Comparison of ENCODE assay signal across 23 cellular contexts in the genomic region with DNA sequence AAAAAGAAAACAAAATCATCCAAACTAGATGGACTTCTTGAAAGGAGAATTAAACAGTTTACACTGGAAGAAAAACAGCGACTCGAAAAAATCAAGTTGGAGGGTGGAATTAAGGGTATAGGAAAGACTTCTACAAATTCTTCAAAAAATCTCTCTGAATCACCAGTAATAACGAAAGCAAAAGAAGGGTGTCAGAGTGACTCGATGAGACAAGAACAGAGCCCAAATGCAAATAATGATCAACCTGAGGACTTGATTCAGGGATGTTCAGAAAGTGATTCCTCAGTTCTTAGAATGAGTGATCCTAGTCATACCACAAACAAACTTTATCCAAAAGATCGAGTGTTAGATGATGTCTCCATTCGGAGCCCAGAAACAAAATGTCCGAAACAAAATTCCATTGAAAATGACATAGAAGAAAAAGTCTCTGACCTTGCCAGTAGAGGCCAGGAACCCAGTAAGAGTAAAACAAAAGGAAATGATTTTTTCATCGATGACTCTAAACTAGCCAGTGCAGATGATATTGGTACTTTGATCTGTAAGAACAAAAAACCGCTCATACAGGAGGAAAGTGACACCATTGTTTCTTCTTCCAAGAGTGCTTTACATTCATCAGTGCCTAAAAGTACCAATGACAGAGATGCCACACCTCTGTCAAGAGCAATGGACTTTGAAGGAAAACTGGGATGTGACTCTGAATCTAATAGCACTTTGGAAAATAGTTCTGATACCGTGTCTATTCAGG.
DNase-seq lines count a peak whose midpoint lies in the region; ATAC-seq and TF ChIP-seq lines count a peak whose summit lies in the region.
"Had no signal": no experiment of that assay in that cellular context is flagged by ENCODE, and none has a peak within 500 bp of the region (broad histone marks: within the 10 kb centered on the region; RNA-seq: fewer than 3 reads in every experiment).

No MANE protein-coding gene starts in this region.

- H3K36me3 ChIP-seq in gastrocnemius medialis, result peaks cover 0 to 65% of the 10 kb centered on the region in 2 donors

- TF ChIP-seq POLR2A in gastrocnemius medialis (IDR thresholded peaks at IDR 0.05), result no peak

- ATAC-seq in activated T-cell treated with anti-CD3 and anti-CD28 coated beads, Interleukin-2, amount 50 U/mL, for 72 hours (replicated peaks in 1 of 2), result peak; percentile 78 to 88
- ATAC-seq in T-helper 17 cell (no peak), GM18502 (IDR thresholded peaks at IDR 0.05; ENCODE audit: poor library complexity, unreplicated experiment) (no peak), gastrocnemius medialis (no peak), GM19397 (IDR thresholded peaks at IDR 0.05; ENCODE audit: unreplicated experiment) (no peak)
- no peak for ATAC-seq in central memory CD8-positive, alpha-beta T cell (replicated peaks; ENCODE audit: extremely low read depth, poor library complexity, severe bottlenecking)
- ATAC-seq: esophagus mucosa, gastroesophageal sphincter, right cardiac atrium, Right ventricle myocardium inferior had no signal

- H3K4me3 Mint-ChIP-seq in activated T-cell treated with anti-CD3 and anti-CD28 coated beads, Interleukin-2, amount 50 U/mL, for 72 hours, result peak overlapping the region; percentile 14 to 72
- peak overlapping the region; percentile 49 for H3K4me3 Mint-ChIP-seq in T-helper 17 cell
- H3K4me3 Mint-ChIP-seq in central memory CD8-positive, alpha-beta T cell, result no peak overlapping the region
- no peak overlapping the region for H3K4me3 Mint-ChIP-seq in stimulated activated naive CD8-positive, alpha-beta T cell treated with anti-CD3 and anti-CD28 coated beads, Interleukin-15, Interleukin-2, amounts not matched to agents 100 ng/mL and 50 ng/mL, for 24 hours

- H3K4me1 Mint-ChIP-seq in activated T-cell treated with anti-CD3 and anti-CD28 coated beads, Interleukin-2, amount 50 U/mL, for 72 hours (ENCODE audit: low read depth), result peaks cover 26% of the 10 kb centered on the region
- peaks cover 20% of the 10 kb centered on the region for H3K4me1 Mint-ChIP-seq in T-helper 17 cell
- H3K4me1 Mint-ChIP-seq in central memory CD8-positive, alpha-beta T cell, result peaks cover 28% of the 10 kb centered on the region
- peaks cover 25% of the 10 kb centered on the region for H3K4me1 Mint-ChIP-seq in stimulated activated naive CD8-positive, alpha-beta T cell treated with anti-CD3 and anti-CD28 coated beads, Interleukin-15, Interleukin-2, amounts not matched to agents 100 ng/mL and 50 ng/mL, for 24 hours (ENCODE audit: low read depth)

- no peaks in the 10 kb centered on the region for H3K9me3 Mint-ChIP-seq in activated T-cell treated with anti-CD3 and anti-CD28 coated beads, Interleukin-2, amount 50 U/mL, for 72 hours
- H3K9me3 Mint-ChIP-seq in central memory CD8-positive, alpha-beta T cell, result no peaks in the 10 kb centered on the region
- H3K9me3 Mint-ChIP-seq in stimulated activated naive CD8-positive, alpha-beta T cell treated with anti-CD3 and anti-CD28 coated beads, Interleukin-15, Interleukin-2, amounts not matched to agents 100 ng/mL and 50 ng/mL, for 24 hours, result no peaks in the 10 kb centered on the region

- no peak overlapping the region for H3K4me3 ChIP-seq in gastrocnemius medialis
- H3K4me3 ChIP-seq: gastroesophageal sphincter, vagina had no signal

- H3K27ac ChIP-seq in gastrocnemius medialis, result no peak overlapping the region
- H3K27ac ChIP-seq: C4-2B, gastroesophageal sphincter, KMS-11, vagina had no signal

- H3K4me1 ChIP-seq in gastrocnemius medialis, result no peaks in the 10 kb centered on the region
- H3K4me1 ChIP-seq: vagina had no signal

- H3K9me3 ChIP-seq in T-helper 17 cell (ENCODE audit: control insufficient read depth, low read length, poor library complexity, severe bottlenecking), result no peaks in the 10 kb centered on the region
- H3K9me3 ChIP-seq in gastrocnemius medialis, result no peaks in the 10 kb centered on the region
- H3K9me3 ChIP-seq: gastroesophageal sphincter, vagina had no signal

- intact Hi-C loops in gastrocnemius medialis (cut with DNase I; ENCODE audit: low total_unique reads), result no loop called here

- in situ Hi-C loops in gastrocnemius medialis (cut with MboI; ENCODE audit: low sequenced_read_pairs in 4 of 4), result loop anchor here in 2 of 4 donors (25.0 kb wide), 2 partner anchors 101 to 174 kb away; no protein-coding TSS in a partner anchor

- DNase-seq in activated T-cell treated with anti-CD3 and anti-CD28 coated beads, Interleukin-2, amount 50 U/mL, for 72 hours, result peak in 1 of 2 donors; percentile 3
- DNase-seq in activated T-cell treated with anti-CD3 and anti-CD28 coated beads for 4 hours (no peak), T-helper 17 cell (no peak), gastrocnemius medialis (no peak)
- DNase-seq in central memory CD8-positive, alpha-beta T cell (ENCODE audit: low spot score in 2 of 2), result no peak
- DNase-seq: ACHN; activated CD8-positive, alpha-beta memory T cell treated with anti-CD3 and anti-CD28 coated beads for 24 hours; activated gamma-delta T cell; cerebellar nuclear complex; DMS153; effector CD4-positive, alpha-beta T cell; NCI-H1694 treated with DMSO at 0.1 percent for 48 hours; NCI-H82; right cardiac atrium had no signal

- H3K36me3 Mint-ChIP-seq in activated T-cell treated with anti-CD3 and anti-CD28 coated beads, Interleukin-2, amount 50 U/mL, for 72 hours (ENCODE audit: insufficient read depth in 2 of 2), result peaks cover 9 to 26% of the 10 kb centered on the region in 2 donors
- H3K36me3 Mint-ChIP-seq in T-helper 17 cell (ENCODE audit: low read depth), result peaks cover 14% of the 10 kb centered on the region
- peaks cover 77% of the 10 kb centered on the region for H3K36me3 Mint-ChIP-seq in central memory CD8-positive, alpha-beta T cell (ENCODE audit: insufficient read depth)
- H3K36me3 Mint-ChIP-seq in stimulated activated naive CD8-positive, alpha-beta T cell treated with anti-CD3 and anti-CD28 coated beads, Interleukin-15, Interleukin-2, amounts not matched to agents 100 ng/mL and 50 ng/mL, for 24 hours (ENCODE audit: low read depth), result peaks cover 60% of the 10 kb centered on the region

- no peaks in the 10 kb centered on the region for H3K27me3 Mint-ChIP-seq in activated T-cell treated with anti-CD3 and anti-CD28 coated beads, Interleukin-2, amount 50 U/mL, for 72 hours (ENCODE audit: low read depth)
- H3K27me3 Mint-ChIP-seq in T-helper 17 cell, result no peaks in the 10 kb centered on the region
- no peaks in the 10 kb centered on the region for H3K27me3 Mint-ChIP-seq in central memory CD8-positive, alpha-beta T cell
- H3K27me3 Mint-ChIP-seq in stimulated activated naive CD8-positive, alpha-beta T cell treated with anti-CD3 and anti-CD28 coated beads, Interleukin-15, Interleukin-2, amounts not matched to agents 100 ng/mL and 50 ng/mL, for 24 hours, result no peaks in the 10 kb centered on the region

- no peaks in the 10 kb centered on the region for H3K27me3 ChIP-seq in gastrocnemius medialis
- H3K27me3 ChIP-seq: gastroesophageal sphincter, vagina had no signal

- H3K27ac Mint-ChIP-seq in activated T-cell treated with anti-CD3 and anti-CD28 coated beads, Interleukin-2, amount 50 U/mL, for 72 hours, result peak overlapping the region; percentile 92
- peak overlapping the region; percentile 77 for H3K27ac Mint-ChIP-seq in T-helper 17 cell
- H3K27ac Mint-ChIP-seq in central memory CD8-positive, alpha-beta T cell (ENCODE audit: low read depth), result peak overlapping the region; percentile 25
- peak overlapping the region; percentile 74 for H3K27ac Mint-ChIP-seq in stimulated activated naive CD8-positive, alpha-beta T cell treated with anti-CD3 and anti-CD28 coated beads, Interleukin-15, Interleukin-2, amounts not matched to agents 100 ng/mL and 50 ng/mL, for 24 hours

- TF ChIP-seq CTCF in gastrocnemius medialis (IDR thresholded peaks at IDR 0.05 in 4 of 5, conservative IDR thresholded peaks at IDR 0.05 in 1 of 5), result no peak

Comparison
In these comparisons a context has a peak if more than half of its experiments do, and no peak if none do; other contexts are left out.
1. ATAC-seq: peak in activated T-cell treated with anti-CD3 and anti-CD28 coated beads, Interleukin-2, amount 50 U/mL, for 72 hours (2 of 2); none in T-helper 17 cell (single experiment), central memory CD8-positive, alpha-beta T cell (single experiment), GM18502 (single experiment), gastrocnemius medialis (0 of 2) and GM19397 (single experiment).
2. H3K27ac Mint-ChIP-seq: peak in every context shown above with its lines; median percentile 92 in activated T-cell treated with anti-CD3 and anti-CD28 coated beads, Interleukin-2, amount 50 U/mL, for 72 hours; 77 in T-helper 17 cell; 74 in stimulated activated naive CD8-positive, alpha-beta T cell treated with anti-CD3 and anti-CD28 coated beads, Interleukin-15, Interleukin-2, amounts not matched to agents 100 ng/mL and 50 ng/mL, for 24 hours; 25 in central memory CD8-positive, alpha-beta T cell.
3. H3K4me3 Mint-ChIP-seq: peak in activated T-cell treated with anti-CD3 and anti-CD28 coated beads, Interleukin-2, amount 50 U/mL, for 72 hours (2 of 2) and T-helper 17 cell (single experiment); none in central memory CD8-positive, alpha-beta T cell (single experiment) and stimulated activated naive CD8-positive, alpha-beta T cell treated with anti-CD3 and anti-CD28 coated beads, Interleukin-15, Interleukin-2, amounts not matched to agents 100 ng/mL and 50 ng/mL, for 24 hours (single experiment).